8 cellular contexts compared by ENCODE assay signal in the genomic region with DNA sequence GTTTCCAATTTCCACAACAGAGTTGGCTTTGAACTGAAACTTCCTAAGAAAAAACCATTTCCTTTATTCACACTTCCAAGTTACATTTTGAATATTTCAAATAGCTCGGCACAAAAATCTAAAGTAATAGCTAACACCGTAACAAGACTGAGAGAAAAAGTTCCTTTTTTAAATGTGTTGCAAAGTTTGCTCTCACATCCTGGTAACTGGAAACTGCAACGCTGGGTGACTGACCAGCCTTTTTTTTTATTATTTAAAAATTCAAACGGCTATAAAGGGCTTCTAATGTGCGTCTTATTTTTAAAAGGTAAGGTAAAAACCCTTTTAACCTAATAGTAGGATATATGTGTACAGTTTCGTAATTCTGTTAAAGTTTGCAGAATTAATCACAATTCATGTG. TPM values are rescaled to one million over a fixed set of nuclear protein-coding genes. Genes with fewer than 3 reads are reported as not detected.
DNase-seq lines count a peak whose midpoint lies in the region; TF ChIP-seq lines count a peak whose summit lies in the region.

No MANE protein-coding gene starts in this region.

- intact Hi-C loops in MCF 10A (cut with micrococcal nuclease) = no loop called here

- TF ChIP-seq CTCF in AG04449 (IDR thresholded peaks at IDR 0.05; ENCODE audit: insufficient read depth, low read length, missing control alignments) (no peak), MCF 10A (IDR thresholded peaks at IDR 0.05; ENCODE audit: unreplicated experiment) (no peak)

- peak overlapping the region; percentile 82 for H3K4me3 Mint-ChIP-seq in MCF 10A (ENCODE audit: unreplicated experiment)

- WGBS in HUES64 = 5% methylated on average over 2 of the region's 6 CpGs

- no peaks in the 10 kb centered on the region for H3K9me3 ChIP-seq in HUES64 (ENCODE audit: insufficient read depth, low read depth, low read length)
- H3K9me3 ChIP-seq in mononuclear cell (ENCODE audit: low read depth, low read length) = no peaks in the 10 kb centered on the region

- H3K4me1 Mint-ChIP-seq in MCF 10A (ENCODE audit: insufficient read depth, unreplicated experiment) = peaks cover 30% of the 10 kb centered on the region

- DNase-seq in AG04449 (ENCODE audit: low read depth, low spot score) (no peak), MCF 10A (ENCODE audit: unreplicated experiment) (peak; percentile 13), activated gamma-delta T cell (lab: John Stamatoyannopoulos, UW) (no peak), cerebellar nuclear complex (lab: John Stamatoyannopoulos, UW) (no peak), substantia nigra (lab: John Stamatoyannopoulos, UW) (no peak)
- DNase-seq in activated CD8-positive, alpha-beta memory T cell treated with anti-CD3 and anti-CD28 coated beads, Interleukin-2, amount 50 U/mL, for 4 hours = no peak

- no peaks in the 10 kb centered on the region for H3K9me3 Mint-ChIP-seq in MCF 10A (ENCODE audit: unreplicated experiment)

- H3K4me3 ChIP-seq in AG04449 (ENCODE audit: low read depth, low read length) (peak overlapping the region; percentile 84), HUES64 (ENCODE audit: low read length) (peak overlapping the region; percentile 77), mononuclear cell (ENCODE audit: low read length) (peak overlapping the region; percentile 74)

- H3K27ac ChIP-seq in HUES64 (ENCODE audit: low read depth, low read length) (peak overlapping the region; percentile 98; the same call in 1 of the 2 replicates), substantia nigra (ENCODE audit: low read depth, low read length, poor library complexity, severe bottlenecking) (no peak overlapping the region)

- peak overlapping the region; percentile 94 for H3K27ac Mint-ChIP-seq in MCF 10A (ENCODE audit: low read depth, unreplicated experiment)

- no TSS peak for BruUV-seq in MCF 10A (replicated peaks; lab: Mats Ljungman, UMichigan)

- no peaks in the 10 kb centered on the region; the same call in 1 of the 2 replicates for H3K36me3 ChIP-seq in HUES64 (ENCODE audit: insufficient read depth, low read length)

- POLR2A ChIA-PET in AG04449 (lab: Yijun Ruan, JAX) = interaction anchor here (1.0 to 4.5 kb wide), 3 partner anchors 12 to 150 kb away, joined by 3 to 46 read pairs (median 3); a partner anchor contains a TSS
- POLR2A ChIA-PET in MCF 10A (lab: Yijun Ruan, JAX) = interaction anchor here (0.6 to 6.6 kb wide), 32 partner anchors 8 to 1276 kb away, joined by 3 to 88 read pairs (median 6); a partner anchor contains a TSS

- H3K27me3 ChIP-seq in HUES64 (ENCODE audit: insufficient read depth, low read length) (no peaks in the 10 kb centered on the region), mononuclear cell (ENCODE audit: insufficient read depth, low read length) (no peaks in the 10 kb centered on the region)

- CTCF ChIA-PET in AG04449 (lab: Yijun Ruan, JAX) (interaction anchor here (1.1 to 12.3 kb wide), 8 partner anchors 8 to 284 kb away, joined by 3 to 147 read pairs (median 8); no protein-coding TSS in a partner anchor), MCF 10A (lab: Yijun Ruan, JAX) (interaction anchor here (0.6 to 9.8 kb wide), 9 partner anchors 11 to 286 kb away, joined by 3 to 85 read pairs (median 4); no protein-coding TSS in a partner anchor)

- no peaks in the 10 kb centered on the region for H3K27me3 Mint-ChIP-seq in MCF 10A (ENCODE audit: insufficient read depth, unreplicated experiment)

- H3K4me1 ChIP-seq in HUES64 (ENCODE audit: insufficient read depth, low read length) (peaks cover 36% of the 10 kb centered on the region), mononuclear cell (ENCODE audit: insufficient read depth, low read length) (peaks cover 47% of the 10 kb centered on the region)

- H3K36me3 Mint-ChIP-seq in MCF 10A (ENCODE audit: insufficient read depth, unreplicated experiment) = peaks cover 5% of the 10 kb centered on the region

- H3K9ac ChIP-seq in HUES64 (ENCODE audit: low read depth, low read length) = peak overlapping the region; percentile 95

RNA-seq across cellular contexts. Expression of a gene that starts 1.7 kb away (rescaled TPM):
- 48.9 TPM for polyA plus RNA-seq in HUES64 (2013, experiment 1 of 2)
- polyA plus RNA-seq in HUES64 (2013, experiment 2 of 2) = 53.6 TPM
- total RNA-seq in MCF 10A (2022) (43.4 and 57.7 TPM in 2 replicates), mononuclear cell (34.8 TPM)
